8 cellular contexts compared by ENCODE assay signal in the genomic region with DNA sequence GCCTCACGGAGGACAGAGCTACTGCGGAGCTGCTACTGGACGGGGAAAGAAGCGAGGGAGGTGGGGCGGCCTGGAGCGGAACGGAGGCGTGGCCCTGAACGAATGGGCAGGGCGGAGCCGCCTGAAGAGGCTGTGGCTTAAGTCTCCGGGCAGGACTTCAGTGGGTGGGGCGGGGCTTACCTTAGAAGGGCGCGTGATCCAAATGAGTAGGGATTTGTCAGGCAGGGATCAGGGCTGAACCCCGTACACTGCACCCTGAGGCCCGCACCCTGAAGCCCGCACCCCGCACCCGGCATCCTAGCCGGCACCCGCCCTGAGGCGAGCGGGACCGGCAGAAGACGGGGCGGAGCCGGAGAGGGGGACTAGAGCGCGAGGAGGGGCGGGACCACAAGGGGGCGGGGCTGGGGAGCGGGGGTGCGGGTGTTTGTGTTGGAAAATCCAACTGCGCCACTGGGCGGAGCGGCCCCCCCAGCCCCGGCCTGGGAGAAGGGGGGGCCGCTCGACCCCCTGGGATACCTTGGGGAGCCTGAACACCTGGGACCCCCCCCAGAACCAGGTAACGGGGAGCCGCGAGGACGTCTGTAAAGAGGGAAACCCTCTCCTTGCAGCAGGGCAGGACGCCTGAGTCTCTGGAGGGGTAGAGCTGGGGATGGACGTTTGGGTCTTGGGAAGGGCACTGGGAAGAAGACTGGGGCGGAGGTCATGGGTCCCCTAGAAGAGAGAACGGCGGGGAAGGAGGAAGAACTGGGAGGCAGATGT. TPM values are rescaled to one million over a fixed set of nuclear protein-coding genes. Genes with fewer than 3 reads are reported as not detected.
DNase-seq lines count a peak whose midpoint lies in the region; ATAC-seq, FAIRE-seq and TF ChIP-seq lines count a peak whose summit lies in the region.

A gene with protein sequence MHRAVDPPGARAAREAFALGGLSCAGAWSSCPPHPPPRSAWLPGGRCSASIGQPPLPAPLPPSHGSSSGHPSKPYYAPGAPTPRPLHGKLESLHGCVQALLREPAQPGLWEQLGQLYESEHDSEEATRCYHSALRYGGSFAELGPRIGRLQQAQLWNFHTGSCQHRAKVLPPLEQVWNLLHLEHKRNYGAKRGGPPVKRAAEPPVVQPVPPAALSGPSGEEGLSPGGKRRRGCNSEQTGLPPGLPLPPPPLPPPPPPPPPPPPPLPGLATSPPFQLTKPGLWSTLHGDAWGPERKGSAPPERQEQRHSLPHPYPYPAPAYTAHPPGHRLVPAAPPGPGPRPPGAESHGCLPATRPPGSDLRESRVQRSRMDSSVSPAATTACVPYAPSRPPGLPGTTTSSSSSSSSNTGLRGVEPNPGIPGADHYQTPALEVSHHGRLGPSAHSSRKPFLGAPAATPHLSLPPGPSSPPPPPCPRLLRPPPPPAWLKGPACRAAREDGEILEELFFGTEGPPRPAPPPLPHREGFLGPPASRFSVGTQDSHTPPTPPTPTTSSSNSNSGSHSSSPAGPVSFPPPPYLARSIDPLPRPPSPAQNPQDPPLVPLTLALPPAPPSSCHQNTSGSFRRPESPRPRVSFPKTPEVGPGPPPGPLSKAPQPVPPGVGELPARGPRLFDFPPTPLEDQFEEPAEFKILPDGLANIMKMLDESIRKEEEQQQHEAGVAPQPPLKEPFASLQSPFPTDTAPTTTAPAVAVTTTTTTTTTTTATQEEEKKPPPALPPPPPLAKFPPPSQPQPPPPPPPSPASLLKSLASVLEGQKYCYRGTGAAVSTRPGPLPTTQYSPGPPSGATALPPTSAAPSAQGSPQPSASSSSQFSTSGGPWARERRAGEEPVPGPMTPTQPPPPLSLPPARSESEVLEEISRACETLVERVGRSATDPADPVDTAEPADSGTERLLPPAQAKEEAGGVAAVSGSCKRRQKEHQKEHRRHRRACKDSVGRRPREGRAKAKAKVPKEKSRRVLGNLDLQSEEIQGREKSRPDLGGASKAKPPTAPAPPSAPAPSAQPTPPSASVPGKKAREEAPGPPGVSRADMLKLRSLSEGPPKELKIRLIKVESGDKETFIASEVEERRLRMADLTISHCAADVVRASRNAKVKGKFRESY (N-terminal part only) (plus strand): TSS at position 423 of the 759 bp plus-strand sequence. CDS start 11,338 bp downstream, outside the sequence.

- no peaks in the 10 kb centered on the region for H3K9me3 ChIP-seq in A549

- H3K4me1 ChIP-seq in A549, result peaks cover 24% of the 10 kb centered on the region

- POLR2A ChIA-PET in A549 (lab: Yijun Ruan, JAX), result interaction anchor here (0.7 to 6.7 kb wide), 7 partner anchors 8 to 23 kb away, joined by 3 to 44 read pairs (median 8); a partner anchor contains a TSS
- POLR2A ChIA-PET in activated CD4-positive, alpha-beta T cell treated with anti-CD3 and anti-CD28 coated beads, Interleukin-2, amount 10 ng/mL, durations not matched to agents 7 days and 5 days (lab: Charles Lee), result interaction anchor here (0.6 kb wide), 1 partner anchor 33 kb away, joined by 3 read pairs; no protein-coding TSS in a partner anchor

- no peak for TF ChIP-seq POLR2A in A549 (IDR thresholded peaks at IDR 0.05; ENCODE audit: low read length)

- peaks cover 42% of the 10 kb centered on the region for H3K4me1 Mint-ChIP-seq in activated CD4-positive, alpha-beta T cell treated with anti-CD3 and anti-CD28 coated beads, Interleukin-2, amount 10 ng/mL, durations not matched to agents 7 days and 5 days

- TF ChIP-seq CTCF in A549 (IDR thresholded peaks at IDR 0.05), result no peak
- no peak for TF ChIP-seq CTCF in coronary artery (IDR thresholded peaks at IDR 0.05)

- peak; percentile 51 to 78 for ATAC-seq in A549
- peak; percentile 46 for ATAC-seq in GM18867 (IDR thresholded peaks at IDR 0.05; ENCODE audit: unreplicated experiment)
- ATAC-seq in HG03280 (IDR thresholded peaks at IDR 0.05; ENCODE audit: unreplicated experiment), result peak; percentile 44

- H3K27me3 ChIP-seq in layer of hippocampus (ENCODE audit: control insufficient read depth, insufficient read depth, low read length), result no peaks in the 10 kb centered on the region

- FAIRE-seq in A549 (lab: Jason Lieb, UNC), result peak; percentile 92

- H3K4me3 ChIP-seq in A549 (peak within 1 kb of the TSS; percentile 60), coronary artery (peak within 1 kb of the TSS; percentile 83)

- H3K4me2 ChIP-seq in A549, result peak within 1 kb of the TSS; percentile 96

- DNase-seq in A549 (ENCODE audit: low read depth in 1 of 2, low spot score in 1 of 2) (peak; percentile 94 to 95), NCI-H69 (lab: John Stamatoyannopoulos, UW) (peak; percentile 85), coronary artery (ENCODE audit: low spot score) (peak; percentile 96)
- DNase-seq in activated CD4-positive, alpha-beta T cell treated with anti-CD3 and anti-CD28 coated beads, Interleukin-2, amount 10 ng/mL, durations not matched to agents 7 days and 5 days, result peak; percentile 91
- DNase-seq in stimulated activated CD4-positive, alpha-beta T cell treated with anti-CD3 and anti-CD28 coated beads, Interleukin-1b, Interleukin-23, amount 100 ng/mL, for 1 hour (ENCODE audit: low read depth in 2 of 2), result peak; percentile 72

- peak within 1 kb of the TSS; percentile 91 for H3K27ac Mint-ChIP-seq in activated CD4-positive, alpha-beta T cell treated with anti-CD3 and anti-CD28 coated beads, Interleukin-2, amount 10 ng/mL, durations not matched to agents 7 days and 5 days

- H3K27ac ChIP-seq in A549 (peak within 1 kb of the TSS; percentile 76 to 89), coronary artery (peak within 1 kb of the TSS; percentile 98 to 99), layer of hippocampus (ENCODE audit: low read depth, low read length) (peak within 1 kb of the TSS; percentile 95)

- peak within 1 kb of the TSS; percentile 83 for H3K4me3 Mint-ChIP-seq in activated CD4-positive, alpha-beta T cell treated with anti-CD3 and anti-CD28 coated beads, Interleukin-2, amount 10 ng/mL, durations not matched to agents 7 days and 5 days

- peaks cover 4% of the 10 kb centered on the region for H3K27me3 Mint-ChIP-seq in activated CD4-positive, alpha-beta T cell treated with anti-CD3 and anti-CD28 coated beads, Interleukin-2, amount 10 ng/mL, durations not matched to agents 7 days and 5 days

- no peaks in the 10 kb centered on the region for H3K36me3 Mint-ChIP-seq in activated CD4-positive, alpha-beta T cell treated with anti-CD3 and anti-CD28 coated beads, Interleukin-2, amount 10 ng/mL, durations not matched to agents 7 days and 5 days (ENCODE audit: low read depth)

- WGBS in A549 (ENCODE audit: missing lambda C conversion rate), result under 1% methylated on average over 32 of the region's 49 CpGs

- no peak for TF ChIP-seq RAD21 in A549 (conservative IDR thresholded peaks at IDR 0.05 in 1 of 2, IDR thresholded peaks at IDR 0.05 in 1 of 2)

- TF ChIP-seq EP300 in A549 (IDR thresholded peaks at IDR 0.05), result no peak

- H3K9me3 Mint-ChIP-seq in activated CD4-positive, alpha-beta T cell treated with anti-CD3 and anti-CD28 coated beads, Interleukin-2, amount 10 ng/mL, durations not matched to agents 7 days and 5 days, result no peaks in the 10 kb centered on the region

- CTCF ChIA-PET in A549 (lab: Yijun Ruan, JAX), result interaction anchor here (0.6 to 25.1 kb wide), 31 partner anchors 4 to 223 kb away, joined by 3 to 677 read pairs (median 5); a partner anchor contains a TSS
- CTCF ChIA-PET in activated CD4-positive, alpha-beta T cell treated with anti-CD3 and anti-CD28 coated beads, Interleukin-2, amount 10 ng/mL, durations not matched to agents 7 days and 5 days (lab: Charles Lee), result interaction anchor here (0.7 to 2.3 kb wide), 12 partner anchors 9 to 156 kb away, joined by 3 to 19 read pairs (median 5); a partner anchor contains a TSS

TF ChIP-seq in A549, 52 proteins besides CTCF, POLR2A, EP300 and RAD21 (continues in another document):
- TF ChIP-seq, protein P1, sequence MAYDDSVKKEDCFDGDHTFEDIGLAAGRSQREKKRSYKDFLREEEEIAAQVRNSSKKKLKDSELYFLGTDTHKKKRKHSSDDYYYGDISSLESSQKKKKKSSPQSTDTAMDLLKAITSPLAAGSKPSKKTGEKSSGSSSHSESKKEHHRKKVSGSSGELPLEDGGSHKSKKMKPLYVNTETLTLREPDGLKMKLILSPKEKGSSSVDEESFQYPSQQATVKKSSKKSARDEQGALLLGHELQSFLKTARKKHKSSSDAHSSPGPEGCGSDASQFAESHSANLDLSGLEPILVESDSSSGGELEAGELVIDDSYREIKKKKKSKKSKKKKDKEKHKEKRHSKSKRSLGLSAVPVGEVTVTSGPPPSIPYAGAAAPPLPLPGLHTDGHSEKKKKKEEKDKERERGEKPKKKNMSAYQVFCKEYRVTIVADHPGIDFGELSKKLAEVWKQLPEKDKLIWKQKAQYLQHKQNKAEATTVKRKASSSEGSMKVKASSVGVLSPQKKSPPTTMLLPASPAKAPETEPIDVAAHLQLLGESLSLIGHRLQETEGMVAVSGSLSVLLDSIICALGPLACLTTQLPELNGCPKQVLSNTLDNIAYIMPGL (CRISPR knock-in tag; IDR thresholded peaks at IDR 0.05; ENCODE audit: borderline replicate concordance), result 0 out of 2 replicates have a peak, but pooled peaks have one; percentile 32
- TF ChIP-seq CBX2 (IDR thresholded peaks at IDR 0.05; ENCODE audit: borderline replicate concordance, low read depth) (no peak), TFCP2L1 (CRISPR knock-in tag; IDR thresholded peaks at IDR 0.05) (0 out of 2 replicates have a peak, but pooled peaks have one; percentile 19), NFE2L2 (conservative IDR thresholded peaks at IDR 0.05; ENCODE audit: low read length) (no peak), GATA3 (IDR thresholded peaks at IDR 0.05; ENCODE audit: borderline replicate concordance) (0 out of 2 replicates have a peak, but pooled peaks have one; percentile 20), HOXB5 (CRISPR knock-in tag; IDR thresholded peaks at IDR 0.05) (no peak), ESRRA (IDR thresholded peaks at IDR 0.05; ENCODE audit: borderline replicate concordance, low read length) (no peak), NR3C1 (IDR thresholded peaks at IDR 0.05) (no peak)
- TF ChIP-seq, protein P2, sequence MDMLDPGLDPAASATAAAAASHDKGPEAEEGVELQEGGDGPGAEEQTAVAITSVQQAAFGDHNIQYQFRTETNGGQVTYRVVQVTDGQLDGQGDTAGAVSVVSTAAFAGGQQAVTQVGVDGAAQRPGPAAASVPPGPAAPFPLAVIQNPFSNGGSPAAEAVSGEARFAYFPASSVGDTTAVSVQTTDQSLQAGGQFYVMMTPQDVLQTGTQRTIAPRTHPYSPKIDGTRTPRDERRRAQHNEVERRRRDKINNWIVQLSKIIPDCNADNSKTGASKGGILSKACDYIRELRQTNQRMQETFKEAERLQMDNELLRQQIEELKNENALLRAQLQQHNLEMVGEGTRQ (IDR thresholded peaks at IDR 0.05), result peak; percentile 34; the same call in 1 of the 2 replicates

RNA-seq across cellular contexts. Expression of the gene that starts here (rescaled TPM):
- polyA plus RNA-seq in A549 (2011; rRNA removed) (1.3 and 3.3 TPM in 2 replicates), A549 (2017; fragmentation: RNase III; extraction: RNeasy Plus Mini Kit Qiagen cat#74134 plus additional on column Dnase treatment) (7.6 to 10.2 TPM (median 8.8 TPM) in 3 replicates)
- 1.8 and 2.7 TPM in 2 replicates for polyA plus RNA-seq in A549 (2012; cell fraction: cytosol; rRNA removed)
- 9.4 and 11.6 TPM in 2 replicates for polyA plus RNA-seq in A549 (2012; cell fraction: nucleus; rRNA removed)
- 10.8 and 14.7 TPM in 2 replicates for polyA minus RNA-seq in A549 (2011; rRNA and poly(A)+ RNA removed)
- 10 to 100 TPM; 12.3 to 12.8 TPM for total RNA-seq in activated CD4-positive, alpha-beta T cell treated with anti-CD3 and anti-CD28 coated beads, Interleukin-2, amount 10 ng/mL, durations not matched to agents 7 days and 5 days

Comparison
In these comparisons a context has a peak if more than half of its experiments do, and no peak if none do; other contexts are left out.
1. Peak in every context shown above with its lines: DNase-seq, ATAC-seq, H3K4me3 ChIP-seq and H3K27ac ChIP-seq.